ENCODE assay signal across 15 cellular contexts in genomic region chr12:58106185-58106584, GRCh38.
"Had no signal": no experiment of that assay in that cellular context is flagged by ENCODE, and none has a peak within 500 bp of the region (broad histone marks: within the 10 kb centered on the region; RNA-seq: fewer than 3 reads in every experiment).

No MANE protein-coding gene starts in this region.

- H3K27ac Mint-ChIP-seq: activated CD4-positive, alpha-beta T cell treated with anti-CD3 and anti-CD28 coated beads, Interleukin-2, amount 10 ng/mL, durations not matched to agents 7 days and 5 days; activated naive CD8-positive, alpha-beta T cell treated with anti-CD3 and anti-CD28 coated beads for 36 hours; activated T-helper 1 cell treated with anti-CD3 and anti-CD28 coated beads, Interleukin-12 subunit alpha, Interleukin-12 subunit beta, Interleukin-2, Interleukin-4 antibody, amounts not matched to agents 30 ng/mL and 10 ng/mL and 1 ng/mL, durations not matched to agents 14 hours and 24 hours and 36 hours; dendritic cell treated with granulocyte-macrophage colony-stimulating factor and Interleukin-4, amounts not matched to agents 40 ng/mL and 50 ng/mL, for 4 days; nephron progenitor cell; progenitor cell of endocrine pancreas; stimulated activated naive CD8-positive, alpha-beta T cell treated with anti-CD3 and anti-CD28 coated beads, Interleukin-15, amount 100 ng/mL, for 72 hours had no signal

- H3K36me3 Mint-ChIP-seq: activated naive CD8-positive, alpha-beta T cell treated with anti-CD3 and anti-CD28 coated beads for 36 hours had no signal

- ATAC-seq: left lobe of liver; sciatic nerve; stimulated activated naive CD8-positive, alpha-beta T cell treated with anti-CD3 and anti-CD28 coated beads, Interleukin-15, amount 100 ng/mL, for 72 hours; upper lobe of right lung had no signal

- H3K4me3 Mint-ChIP-seq: activated CD4-positive, alpha-beta T cell treated with anti-CD3 and anti-CD28 coated beads, Interleukin-2, amount 10 ng/mL, durations not matched to agents 7 days and 5 days; activated naive CD8-positive, alpha-beta T cell treated with anti-CD3 and anti-CD28 coated beads for 36 hours; activated T-helper 1 cell treated with anti-CD3 and anti-CD28 coated beads, Interleukin-12 subunit alpha, Interleukin-12 subunit beta, Interleukin-2, Interleukin-4 antibody, amounts not matched to agents 30 ng/mL and 10 ng/mL and 1 ng/mL, durations not matched to agents 14 hours and 24 hours and 36 hours; dendritic cell treated with granulocyte-macrophage colony-stimulating factor and Interleukin-4, amounts not matched to agents 40 ng/mL and 50 ng/mL, for 4 days; nephron progenitor cell; stimulated activated naive CD8-positive, alpha-beta T cell treated with anti-CD3 and anti-CD28 coated beads, Interleukin-15, amount 100 ng/mL, for 72 hours had no signal

- H3K9me3 Mint-ChIP-seq: activated T-helper 1 cell treated with anti-CD3 and anti-CD28 coated beads, Interleukin-12 subunit alpha, Interleukin-12 subunit beta, Interleukin-2, Interleukin-4 antibody, amounts not matched to agents 30 ng/mL and 10 ng/mL and 1 ng/mL, durations not matched to agents 14 hours and 24 hours and 36 hours had no signal

- DNase-seq: activated CD4-positive, alpha-beta T cell treated with anti-CD3 and anti-CD28 coated beads, Interleukin-2, amount 10 ng/mL, durations not matched to agents 7 days and 5 days; activated naive CD8-positive, alpha-beta T cell treated with anti-CD3 and anti-CD28 coated beads for 36 hours; effector memory CD4-positive, alpha-beta T cell; islet precursor cell; nephron progenitor cell; occipital lobe; spleen; stimulated activated naive CD8-positive, alpha-beta T cell treated with anti-CD3 and anti-CD28 coated beads, Interleukin-15, amount 100 ng/mL, for 72 hours; testis; upper lobe of right lung had no signal

- H3K4me1 Mint-ChIP-seq: activated CD4-positive, alpha-beta T cell treated with anti-CD3 and anti-CD28 coated beads, Interleukin-2, amount 10 ng/mL, durations not matched to agents 7 days and 5 days; activated naive CD8-positive, alpha-beta T cell treated with anti-CD3 and anti-CD28 coated beads for 36 hours; nephron progenitor cell; stimulated activated naive CD8-positive, alpha-beta T cell treated with anti-CD3 and anti-CD28 coated beads, Interleukin-15, amount 100 ng/mL, for 72 hours had no signal

- H3K27me3 Mint-ChIP-seq: dendritic cell treated with granulocyte-macrophage colony-stimulating factor and Interleukin-4, amounts not matched to agents 40 ng/mL and 50 ng/mL, for 4 days; progenitor cell of endocrine pancreas; stimulated activated naive CD8-positive, alpha-beta T cell treated with anti-CD3 and anti-CD28 coated beads, Interleukin-15, amount 100 ng/mL, for 72 hours had no signal
